ENCODE assay signal across 7 cellular contexts in genomic region chr22:25614771-25615170, GRCh38. TPM values are rescaled to one million over a fixed set of nuclear protein-coding genes. Genes with fewer than 3 reads are reported as not detected.
DNase-seq lines count a peak whose midpoint lies in the region; ATAC-seq, FAIRE-seq and TF ChIP-seq lines count a peak whose summit lies in the region.
"Not testable (repeated sequence)": the region's sequence is repeated elsewhere in the genome, so short reads cannot be mapped to it uniquely, and the experiment has no call there.

No MANE protein-coding gene starts in this region.

- not testable (repeated sequence) for H3K36me3 ChIP-seq in GM23338 (ENCODE audit: insufficient read depth); cardiac muscle cell; prostate gland

- not testable (repeated sequence) for TF ChIP-seq POLR2A in prostate gland (IDR thresholded peaks at IDR 0.05)

- not testable (repeated sequence) for ATAC-seq in GM23338; memory B cell (ENCODE audit: low read depth)

- not testable (repeated sequence) for H3K9me3 ChIP-seq in cardiac muscle cell (ENCODE audit: low read depth); prostate gland

- not testable (repeated sequence) for H3K9me3 Mint-ChIP-seq in GM23338, memory B cell
- H3K9me3 Mint-ChIP-seq in nephron progenitor cell, result peaks cover 22% of the 10 kb centered on the region

- H3F3A ChIP-seq in GM23338 (replicated peaks; ENCODE audit: low read depth), result not testable (repeated sequence)

- intact Hi-C loops in prostate gland (cut with DNase I), result not testable (repeated sequence)

- H3K4me1 Mint-ChIP-seq in GM23338 (peaks cover 28% of the 10 kb centered on the region), memory B cell (peaks cover 23% of the 10 kb centered on the region), nephron progenitor cell (peaks cover 18% of the 10 kb centered on the region)

- H3K4me2 ChIP-seq in GM23338, result not testable (repeated sequence)

- FAIRE-seq in D721Med (lab: Jason Lieb, UNC), result peak; percentile 72

- H3K4me1 ChIP-seq in GM23338 (ENCODE audit: insufficient read depth), result peaks cover 15% of the 10 kb centered on the region
- H3K4me1 ChIP-seq in cardiac muscle cell (ENCODE audit: low read depth), result peaks cover 21% of the 10 kb centered on the region
- H3K4me1 ChIP-seq in prostate gland (replicated peaks), result not testable (repeated sequence)

- not testable (repeated sequence) for H3K4me3 ChIP-seq in GM23338, cardiac muscle cell, prostate gland

- not testable (repeated sequence) for H3K27ac ChIP-seq in GM23338 (ENCODE audit: low read depth)
- H3K27ac ChIP-seq in cardiac muscle cell, result peak overlapping the region; percentile 58
- H3K27ac ChIP-seq in prostate gland, result peak overlapping the region; percentile 38 to 65

- peak overlapping the region; percentile 74; the same call in 1 of the 2 replicates for H3K27ac Mint-ChIP-seq in GM23338
- H3K27ac Mint-ChIP-seq in memory B cell, result peak overlapping the region; percentile 35
- H3K27ac Mint-ChIP-seq in nephron progenitor cell, result peak overlapping the region; percentile 37

- H3K9me2 ChIP-seq in GM23338 (ENCODE audit: insufficient read depth), result not testable (repeated sequence)

- WGBS in prostate gland, result 43% methylated on average over 3 of the region's 3 CpGs

- not testable (repeated sequence) for DNase-seq in D721Med (ENCODE audit: insufficient read length, low spot score); GM23338 (ENCODE audit: low spot score); cardiac muscle cell (ENCODE audit: low read depth in 1 of 2, low spot score in 1 of 2); memory B cell (ENCODE audit: low spot score in 2 of 2); nephron progenitor cell; prostate gland (ENCODE audit: low spot score)
- DNase-seq in LHCN-M2 (ENCODE audit: low read depth), result peak; percentile 61

- not testable (repeated sequence) for H3K4me3 Mint-ChIP-seq in GM23338, memory B cell, nephron progenitor cell

- H4K20me1 ChIP-seq in GM23338 (replicated peaks; ENCODE audit: insufficient read depth), result not testable (repeated sequence)

- H3K27me3 ChIP-seq in GM23338 (ENCODE audit: insufficient read depth); cardiac muscle cell; prostate gland (replicated peaks; ENCODE audit: insufficient read depth): not testable (repeated sequence)

- H3K36me3 Mint-ChIP-seq in GM23338 (ENCODE audit: low read depth) (peaks cover 12% of the 10 kb centered on the region; the same call in 2 of the 3 replicates), memory B cell (peaks cover 28% of the 10 kb centered on the region), nephron progenitor cell (ENCODE audit: low read depth) (peaks cover 21% of the 10 kb centered on the region)

- peaks cover 31% of the 10 kb centered on the region for H3K79me2 ChIP-seq in GM23338 (replicated peaks; ENCODE audit: insufficient read depth)

- TF ChIP-seq CTCF in D721Med (IDR thresholded peaks at IDR 0.05; ENCODE audit: insufficient read depth, missing control alignments); GM23338 (conservative IDR thresholded peaks at IDR 0.05; ENCODE audit: low read depth in 2 of 2); cardiac muscle cell (IDR thresholded peaks at IDR 0.05; ENCODE audit: low read depth, low read length); nephron progenitor cell (IDR thresholded peaks at IDR 0.05); prostate gland (IDR thresholded peaks at IDR 0.05): not testable (repeated sequence)

- H2AFZ ChIP-seq in GM23338, result not testable (repeated sequence)

- not testable (repeated sequence) for H3K27me3 Mint-ChIP-seq in GM23338 (ENCODE audit: insufficient read depth, low read depth, poor library complexity); memory B cell; nephron progenitor cell (ENCODE audit: low read depth, poor library complexity)

RNA-seq across cellular contexts. Expression of gene GRK3, which starts 50.3 kb away (rescaled TPM):
- 24.9 and 25.3 TPM in 2 replicates for total RNA-seq in GM23338 (2014; rRNA removed; shearing (Covaris generic))
- polyA plus RNA-seq in GM23338 (2016; fragmentation: Nextera tagmentation; extraction: Ambion mirVana) (6.0 and 6.4 TPM in 2 replicates), cardiac muscle cell (5.7 and 7.3 TPM in 2 replicates)
- total RNA-seq in LHCN-M2 (2014; rRNA removed) (2.9 and 3.2 TPM in 2 replicates), cardiac muscle cell (7.0 and 10.5 TPM in 2 replicates), prostate gland (10 to 100 TPM; 10.2 to 16.9 TPM)
- 1.9 TPM for polyA plus RNA-seq in LHCN-M2 (2012)
